8 cellular contexts compared by ENCODE assay signal in the genomic region with DNA sequence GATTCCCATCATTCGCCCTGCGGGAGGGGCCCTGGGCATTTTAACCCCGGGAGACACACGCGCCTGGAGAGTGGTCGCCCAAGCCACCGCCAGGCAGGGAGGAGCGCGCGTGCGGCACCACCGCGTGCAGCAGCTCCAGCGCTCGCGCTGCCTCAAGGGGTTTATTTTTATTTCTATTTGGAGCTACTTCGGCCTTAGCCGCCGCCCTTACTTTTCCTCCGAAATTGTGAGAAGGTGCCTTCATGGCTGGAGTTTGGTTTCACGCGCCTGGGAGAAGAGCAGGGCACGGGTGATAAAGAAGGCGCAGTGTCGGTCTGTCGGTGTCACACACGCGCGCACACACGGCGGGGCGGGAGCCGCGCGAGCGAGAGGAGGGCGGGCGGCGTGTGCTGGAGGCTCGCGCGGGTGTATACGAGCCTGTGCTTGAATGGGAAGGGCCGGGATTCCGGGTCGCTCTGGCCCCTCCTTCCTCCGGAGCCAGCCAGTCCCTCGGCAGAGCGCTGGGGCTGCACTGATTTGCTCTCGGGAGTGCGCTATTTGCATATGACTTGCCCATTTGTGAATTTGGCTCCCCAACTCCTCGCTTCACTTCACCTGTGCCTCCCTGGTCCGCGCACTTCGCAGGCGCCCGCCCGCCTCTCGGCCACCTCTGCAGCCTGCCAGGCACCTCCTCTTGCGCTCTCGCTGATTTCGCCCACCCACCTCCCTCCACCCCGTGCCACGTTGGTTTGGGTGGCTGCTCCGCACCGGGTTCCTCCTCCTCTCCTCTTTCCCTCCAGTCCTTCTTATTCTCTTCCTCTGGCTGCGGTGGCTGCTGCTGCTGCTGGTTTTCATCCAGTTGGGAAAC.
A peak's percentile ranks its signal among the peaks of the same experiment; 100 is the strongest.
DNase-seq lines count a peak whose midpoint lies in the region; ATAC-seq and TF ChIP-seq lines count a peak whose summit lies in the region.

No MANE protein-coding gene starts in this region.

- H3K27ac ChIP-seq in RWPE2 (ENCODE audit: poor library complexity, severe bottlenecking) (no peak overlapping the region), esophagus muscularis mucosa (replicated peaks in 1 of 4) (peak overlapping the region; percentile 71 to 80 (median 76)), mesodermal cell (ENCODE audit: low read depth, low read length, severe bottlenecking) (no peak overlapping the region), upper lobe of right lung (no peak overlapping the region)

- intact Hi-C loops in esophagus muscularis mucosa (cut with DNase I) (loop anchor here (10.0 kb wide), 1 partner anchor 314 kb away; no protein-coding TSS in a partner anchor), upper lobe of right lung (cut with DNase I) (no loop called here)

- TF ChIP-seq CTCF in RWPE2 (IDR thresholded peaks at IDR 0.05; ENCODE audit: poor library complexity, severe bottlenecking) (no peak), esophagus muscularis mucosa (IDR thresholded peaks at IDR 0.05) (no peak), upper lobe of right lung (IDR thresholded peaks at IDR 0.05) (no peak)

- H3K36me3 ChIP-seq in RWPE2 (ENCODE audit: low read depth), result no peaks in the 10 kb centered on the region
- H3K36me3 ChIP-seq in esophagus muscularis mucosa, result no peaks in the 10 kb centered on the region
- H3K36me3 ChIP-seq in mesodermal cell (ENCODE audit: control insufficient read depth, insufficient read depth, low read length), result no peaks in the 10 kb centered on the region
- H3K36me3 ChIP-seq in upper lobe of right lung, result no peaks in the 10 kb centered on the region

- WGBS in esophagus muscularis mucosa, result under 1% methylated on average over 39 of the region's 67 CpGs
- 0 to 1% methylated on average over 52 to 55 of the region's 67 CpGs for WGBS in mesodermal cell (ENCODE audit: insufficient coverage in 2 of 2), 2 experiments

- H3K27me3 ChIP-seq in RWPE2 (ENCODE audit: insufficient read depth, poor library complexity, severe bottlenecking) (peaks cover 56% of the 10 kb centered on the region), esophagus muscularis mucosa (no peaks in the 10 kb centered on the region), upper lobe of right lung (peaks cover 21% of the 10 kb centered on the region)

- ATAC-seq in RWPE2 (ENCODE audit: low read depth), result peak; percentile 99
- ATAC-seq in upper lobe of right lung, result peak; percentile 97
- no peak for ATAC-seq in HG02571 (IDR thresholded peaks at IDR 0.05; ENCODE audit: unreplicated experiment)

- TF ChIP-seq EP300 in esophagus muscularis mucosa (IDR thresholded peaks at IDR 0.05), result no peak

- DNase-seq in DMS 273 (lab: John Stamatoyannopoulos, UW; ENCODE audit: unreplicated experiment), result peak; percentile 97
- DNase-seq in HT1080 (ENCODE audit: low read depth), result peak; percentile 94
- DNase-seq in RWPE2 (ENCODE audit: low spot score), result peak; percentile 91
- no peak for DNase-seq in esophagus muscularis mucosa (ENCODE audit: extremely low spot score)
- peak; percentile 92 for DNase-seq in upper lobe of right lung
- DNase-seq in effector CD8-positive, alpha-beta T cell (lab: John Stamatoyannopoulos, UW), result no peak

- H3K4me1 ChIP-seq in RWPE2 (ENCODE audit: insufficient read depth, poor library complexity, severe bottlenecking), result no peaks in the 10 kb centered on the region
- H3K4me1 ChIP-seq in esophagus muscularis mucosa, result peaks cover 10 to 44% (median 30%) of the 10 kb centered on the region in 4 donors
- peaks cover 12% of the 10 kb centered on the region for H3K4me1 ChIP-seq in mesodermal cell (ENCODE audit: control insufficient read depth, insufficient read depth, low read length, poor library complexity, severe bottlenecking)
- H3K4me1 ChIP-seq in upper lobe of right lung, result peaks cover 10% of the 10 kb centered on the region

- H3K4me3 ChIP-seq in RWPE2 (ENCODE audit: severe bottlenecking) (peak overlapping the region; percentile 29), esophagus muscularis mucosa (peak overlapping the region; percentile 65 to 87 (median 71)), mesodermal cell (ENCODE audit: extremely low read depth, insufficient read depth, low read length, poor library complexity, severe bottlenecking) (peak overlapping the region; percentile 43), upper lobe of right lung (peak overlapping the region; percentile 59)

- no peak for TF ChIP-seq POLR2A in esophagus muscularis mucosa (IDR thresholded peaks at IDR 0.05; ENCODE audit: low read depth)

- H3K9me3 ChIP-seq in RWPE2 (ENCODE audit: severe bottlenecking) (no peaks in the 10 kb centered on the region), esophagus muscularis mucosa (no peaks in the 10 kb centered on the region), mesodermal cell (ENCODE audit: control insufficient read depth, low read length) (no peaks in the 10 kb centered on the region), upper lobe of right lung (no peaks in the 10 kb centered on the region)

Comparison
In these comparisons a context has a peak if more than half of its experiments do, and no peak if none do; other contexts are left out.
1. DNase-seq: peak in DMS 273 (single experiment), HT1080 (single experiment), RWPE2 (single experiment) and upper lobe of right lung (single experiment); none in esophagus muscularis mucosa (single experiment) and effector CD8-positive, alpha-beta T cell (single experiment).
2. H3K27ac ChIP-seq: peak in esophagus muscularis mucosa (4 of 4); none in RWPE2 (single experiment), mesodermal cell (single experiment) and upper lobe of right lung (single experiment).
3. Peak in every context shown above with its lines, with median percentiles within 50 percentile points of each other: H3K4me3 ChIP-seq.